ENCODE assay signal across 20 cellular contexts in genomic region chr4:123378794-123379193, GRCh38.
"Had no signal": no experiment of that assay in that cellular context is flagged by ENCODE, and none has a peak within 500 bp of the region (broad histone marks: within the 10 kb centered on the region; RNA-seq: fewer than 3 reads in every experiment).

No MANE protein-coding gene starts in this region.

- H3K36me3 ChIP-seq: cardiac muscle cell, spleen, thoracic aorta, upper lobe of left lung, WERI-Rb-1 had no signal

- H2AFZ ChIP-seq: parathyroid adenoma had no signal

- DNase-seq: activated CD4-positive, alpha-beta T cell treated with anti-CD3 and anti-CD28 coated beads, Interleukin-2, amount 50 U/mL, for 4 hours; activated gamma-delta T cell treated with Interleukin-2 at 50 U/mL for 16 hours; dermis blood vessel endothelial cell; effector memory CD8-positive, alpha-beta T cell; foreskin keratinocyte; glutamatergic neuron; hippocampal formation; left cardiac atrium; naive thymus-derived CD8-positive, alpha-beta T cell; spleen; stimulated activated CD4-positive, alpha-beta T cell treated with anti-CD3 and anti-CD28 coated beads, Interleukin-4, amount 100 ng/mL, for 4 hours; upper lobe of left lung; WERI-Rb-1 had no signal

- H3K9ac ChIP-seq: parathyroid adenoma had no signal

- H3K27ac Mint-ChIP-seq: activated naive CD4-positive, alpha-beta T cell treated with anti-CD3 and anti-CD28 coated beads, Interleukin-2, amount 50 U/mL, for 72 hours; effector memory CD8-positive, alpha-beta T cell; naive thymus-derived CD8-positive, alpha-beta T cell; stimulated activated memory B cell treated with anti-CD40 and anti-IgM and Interleukin-4, amounts not matched to agents 10 μg/mL and 1 μg/mL and 100 μg/mL, for 72 hours had no signal

- H3K9me3 Mint-ChIP-seq: effector memory CD8-positive, alpha-beta T cell had no signal

- ATAC-seq: activated naive CD4-positive, alpha-beta T cell treated with anti-CD3 and anti-CD28 coated beads, Interleukin-2, amount 50 U/mL, for 72 hours; effector memory CD8-positive, alpha-beta T cell; foreskin keratinocyte; left cardiac atrium; naive thymus-derived CD8-positive, alpha-beta T cell; sciatic nerve; stimulated activated memory B cell treated with anti-CD40 and anti-IgM and Interleukin-4, amounts not matched to agents 10 μg/mL and 1 μg/mL and 100 μg/mL, for 72 hours had no signal

- H3K4me1 ChIP-seq: foreskin keratinocyte, parathyroid adenoma, spleen, upper lobe of left lung had no signal

- H3K36me3 Mint-ChIP-seq: naive thymus-derived CD8-positive, alpha-beta T cell; stimulated activated memory B cell treated with anti-CD40 and anti-IgM and Interleukin-4, amounts not matched to agents 10 μg/mL and 1 μg/mL and 100 μg/mL, for 72 hours had no signal

- H3K4me1 Mint-ChIP-seq: naive thymus-derived CD8-positive, alpha-beta T cell; stimulated activated memory B cell treated with anti-CD40 and anti-IgM and Interleukin-4, amounts not matched to agents 10 μg/mL and 1 μg/mL and 100 μg/mL, for 72 hours had no signal

- H3K27me3 ChIP-seq: cardiac muscle cell, foreskin keratinocyte, spleen, upper lobe of left lung had no signal

- H3K79me2 ChIP-seq: parathyroid adenoma had no signal

- H3K9me3 ChIP-seq: thoracic aorta had no signal

- H3K4me3 Mint-ChIP-seq: effector memory CD8-positive, alpha-beta T cell; naive thymus-derived CD8-positive, alpha-beta T cell; stimulated activated memory B cell treated with anti-CD40 and anti-IgM and Interleukin-4, amounts not matched to agents 10 μg/mL and 1 μg/mL and 100 μg/mL, for 72 hours had no signal

- H3K4me3 ChIP-seq: cardiac muscle cell, spleen, thoracic aorta, upper lobe of left lung had no signal

- H3K27ac ChIP-seq: cardiac muscle cell, epithelial cell of prostate, foreskin keratinocyte, parathyroid adenoma, spleen, thoracic aorta, upper lobe of left lung, WERI-Rb-1 had no signal
